ENCODE assay signal across 21 cellular contexts in genomic region chr5:158553195-158553945, GRCh38.
DNase-seq lines count a peak whose midpoint lies in the region; ATAC-seq and TF ChIP-seq lines count a peak whose summit lies in the region.
"Had no signal": no experiment of that assay in that cellular context is flagged by ENCODE, and none has a peak within 500 bp of the region (broad histone marks: within the 10 kb centered on the region; RNA-seq: fewer than 3 reads in every experiment).

No MANE protein-coding gene starts in this region.

- H3K9me3 ChIP-seq in aorta (ENCODE audit: control insufficient read depth, low read length) = peaks cover 3% of the 10 kb centered on the region

- H3K36me3 ChIP-seq in aorta (ENCODE audit: control insufficient read depth in 1 of 2, insufficient read depth in 2 of 2, low read length in 1 of 2) = no peaks in the 10 kb centered on the region
- H3K36me3 ChIP-seq: spleen had no signal

- no peaks in the 10 kb centered on the region for H3K27me3 Mint-ChIP-seq in nephron (ENCODE audit: low read depth)

- no peak for TF ChIP-seq CTCF in nephron (IDR thresholded peaks at IDR 0.05; ENCODE audit: unreplicated experiment in 3 of 3)

- H3K4me1 ChIP-seq in aorta (ENCODE audit: control insufficient read depth in 1 of 2, insufficient read depth in 2 of 2, low read length in 2 of 2) = no peaks in the 10 kb centered on the region
- H3K4me1 ChIP-seq: spleen had no signal

- H3K27me3 ChIP-seq in aorta (ENCODE audit: control insufficient read depth in 1 of 2, insufficient read depth in 2 of 2, low read length in 1 of 2) = peaks cover 0 to 1% of the 10 kb centered on the region in 2 donors
- H3K27me3 ChIP-seq: spleen had no signal

- peak overlapping the region; percentile 10 to 69 (median 40) for H3K27ac Mint-ChIP-seq in nephron
- H3K27ac Mint-ChIP-seq: activated T-helper 2 cell treated with anti-CD3 and anti-CD28 coated beads, Interferon-gamma antibody, Interleukin-2, Interleukin-4, amounts not matched to agents 10 μg/mL and 5 μg/mL and 100 μg/mL, durations not matched to agents 14 hours and 24 hours and 36 hours; T-helper 2 cell treated with Interferon-gamma antibody and Interleukin-4, amounts not matched to agents 5 μg/mL and 100 μg/mL, for 36 hours had no signal

- intact Hi-C loops in Right ventricle myocardium inferior (cut with DNase I) = loop anchor here (10.0 kb wide), 1 partner anchor 141 kb away; no protein-coding TSS in a partner anchor
- intact Hi-C loops in cardiac septum (cut with DNase I) = no loop called here
- intact Hi-C loops in aorta (cut with DNase I) = no loop called here

- peak; percentile 77 for ATAC-seq in Right ventricle myocardium inferior
- peak; percentile 70 for ATAC-seq in aorta (ENCODE audit: low FRiP score)
- ATAC-seq in HG03457 (IDR thresholded peaks at IDR 0.05; ENCODE audit: unreplicated experiment) = no peak
- ATAC-seq in HG03378 (IDR thresholded peaks at IDR 0.05; ENCODE audit: unreplicated experiment) = no peak
- ATAC-seq: activated CD4-positive, CD25-positive, alpha-beta regulatory T cell treated with anti-CD3 and anti-CD28 coated beads, Interleukin-2, amount 50 U/mL, for 24 hours; GM12878 had no signal

- H3K4me3 ChIP-seq in aorta (ENCODE audit: low read length in 2 of 2) = no peak overlapping the region
- H3K4me3 ChIP-seq: GM12878, spleen had no signal

- H3K36me3 Mint-ChIP-seq in nephron (ENCODE audit: low read depth) = peaks cover 3% of the 10 kb centered on the region

- DNase-seq in Right ventricle myocardium inferior (ENCODE audit: missing footprints) (no peak), cardiac septum (ENCODE audit: low spot score) (no peak), fibroblast of gingiva (ENCODE audit: low read depth) (peak; percentile 79), aorta (peak in 1 of 2 donors; percentile 56), HuH-7 (ENCODE audit: low spot score) (no peak)
- DNase-seq: amniotic stem cell; EL; hypothalamus; kidney glomerular epithelial cell; NCI-H1105 treated with DMSO at 0.1 percent for 48 hours; NCI-H345; spleen; stimulated activated naive CD4-positive, alpha-beta T cell treated with Interleukin-2 at 50 U/mL for 16 hours had no signal

- H3K9me3 Mint-ChIP-seq in nephron = peaks cover 7% of the 10 kb centered on the region
- H3K9me3 Mint-ChIP-seq: T-helper 2 cell treated with Interferon-gamma antibody and Interleukin-4, amounts not matched to agents 5 μg/mL and 100 μg/mL, for 36 hours had no signal

- no peak overlapping the region for H3K27ac ChIP-seq in aorta (ENCODE audit: low read depth in 1 of 2, low read length in 2 of 2)
- H3K27ac ChIP-seq: KMS-11, spleen had no signal

- H3K4me1 Mint-ChIP-seq in nephron = peaks cover 17% of the 10 kb centered on the region

- H3K4me3 Mint-ChIP-seq in nephron = no peak overlapping the region
- H3K4me3 Mint-ChIP-seq: T-helper 2 cell treated with Interferon-gamma antibody and Interleukin-4, amounts not matched to agents 5 μg/mL and 100 μg/mL, for 36 hours had no signal

- 10 to 15% methylated on average over 7 of the region's 7 CpGs for WGBS in aorta, 2 donors

Comparison
In these comparisons a context has a peak if more than half of its experiments do, and no peak if none do; other contexts are left out.
1. ATAC-seq: peak in Right ventricle myocardium inferior (single experiment) and aorta (single experiment); none in HG03457 (single experiment) and HG03378 (single experiment).